In genomic region chr6:21616005-21616404, GRCh38 we compare ENCODE assay signal across 1 cellular context.
TF ChIP-seq lines count a peak whose summit lies in the region.

No MANE protein-coding gene starts in this region.

TF ChIP-seq in IMR-90, 13 proteins besides CTCF, POLR2A, EP300 and RAD21:
- TF ChIP-seq FOS (IDR thresholded peaks at IDR 0.05; ENCODE audit: low read depth, low read length): no peak
- TF ChIP-seq ELK1 (IDR thresholded peaks at IDR 0.05; ENCODE audit: borderline replicate concordance, low read depth, low read length): no peak
- no peak for TF ChIP-seq CEBPB (IDR thresholded peaks at IDR 0.05; ENCODE audit: low read depth, low read length)
- TF ChIP-seq MXI1 (IDR thresholded peaks at IDR 0.05; ENCODE audit: borderline replicate concordance, low read depth, low read length): no peak
- no peak for TF ChIP-seq BHLHE40 (IDR thresholded peaks at IDR 0.05; ENCODE audit: low read depth, low read length)
- TF ChIP-seq NFE2L2 (IDR thresholded peaks at IDR 0.05; ENCODE audit: low read depth, low read length): no peak
- TF ChIP-seq SMC3 (IDR thresholded peaks at IDR 0.05; ENCODE audit: low read depth, low read length): no peak
- TF ChIP-seq CHD1 (IDR thresholded peaks at IDR 0.05; ENCODE audit: low read depth, low read length): no peak
- TF ChIP-seq RFX5 (IDR thresholded peaks at IDR 0.05; ENCODE audit: low read depth, low read length): no peak
- TF ChIP-seq RCOR1 (IDR thresholded peaks at IDR 0.05; ENCODE audit: insufficient replicate concordance, low read length): no peak
- TF ChIP-seq USF2 (IDR thresholded peaks at IDR 0.05; ENCODE audit: low read depth, low read length): no peak
- TF ChIP-seq MAFK (IDR thresholded peaks at IDR 0.05; ENCODE audit: low read depth, low read length): no peak
- TF ChIP-seq MAZ (IDR thresholded peaks at IDR 0.05; ENCODE audit: borderline replicate concordance, low read depth, low read length): no peak
